In genomic region chr16:847151-847550, GRCh38 we compare ENCODE assay signal across 24 cellular contexts. TPM values are rescaled to one million over a fixed set of nuclear protein-coding genes. Genes with fewer than 3 reads are reported as not detected.
"Had no signal": no experiment of that assay in that cellular context is flagged by ENCODE, and none has a peak within 500 bp of the region (broad histone marks: within the 10 kb centered on the region; RNA-seq: fewer than 3 reads in every experiment).

No MANE protein-coding gene starts in this region.

- H3K4me1 ChIP-seq: SJCRH30 had no signal

- DNase-seq: Kasumi-1, MM.1S, NCI-H1092 treated with DMSO at 0.1 percent for 48 hours, NCI-H1436, NCI-H187, NCI-H2029, NCI-H2081 treated with DMSO at 0.1 percent for 48 hours, NCI-H2171, NCI-H226, NCI-H446, NCI-H510A, NCI-H524 treated with DMSO at 0.1 percent for 48 hours, NCI-H69, NCI-H774, RPMI8226, SHP77 treated with DMSO at 0.1 percent for 48 hours, SJCRH30 had no signal

- FAIRE-seq: RCC 7860 had no signal

- H3K4me3 ChIP-seq: K562, SJCRH30 had no signal

- H3K36me3 ChIP-seq: SJCRH30 had no signal

- ATAC-seq: K562, SK-N-SH treated with all-trans-retinoic acid at 6 μM for 48 hours had no signal

- H3K27ac ChIP-seq: KMS-11, SJCRH30 had no signal

- H3K9ac ChIP-seq: KMS-11 had no signal

- H3K27me3 ChIP-seq: SJCRH30 had no signal

RNA-seq across cellular contexts. Expression of gene GNG13, which starts 46.6 kb away (rescaled TPM):
- total RNA-seq: HT1080, K562, M059J, SJCRH30 had no signal
- polyA plus RNA-seq: IgD-negative memory B cell, K562 had no signal
